In genomic region chr10:131909929-131910328, GRCh38 we compare ENCODE assay signal across 22 cellular contexts. TPM values are rescaled to one million over a fixed set of nuclear protein-coding genes. Genes with fewer than 3 reads are reported as not detected.
DNase-seq lines count a peak whose midpoint lies in the region; ATAC-seq, FAIRE-seq and TF ChIP-seq lines count a peak whose summit lies in the region.
"Had no signal": no experiment of that assay in that cellular context is flagged by ENCODE, and none has a peak within 500 bp of the region (broad histone marks: within the 10 kb centered on the region; RNA-seq: fewer than 3 reads in every experiment).

No MANE protein-coding gene starts in this region.

- peaks cover 11% of the 10 kb centered on the region for H3K36me3 Mint-ChIP-seq in activated naive CD8-positive, alpha-beta T cell
- peaks cover 52% of the 10 kb centered on the region for H3K36me3 Mint-ChIP-seq in activated naive CD8-positive, alpha-beta T cell treated with anti-CD3 and anti-CD28 coated beads, Interleukin-2, amount 50 U/mL, for 24 hours (ENCODE audit: low read depth)
- H3K36me3 Mint-ChIP-seq in chondrocyte (ENCODE audit: low read depth), result peaks cover 2% of the 10 kb centered on the region
- H3K36me3 Mint-ChIP-seq in naive thymus-derived CD8-positive, alpha-beta T cell, result peaks cover 4 to 32% (median 8%) of the 10 kb centered on the region in 3 donors

- H3K4me3 Mint-ChIP-seq in activated naive CD8-positive, alpha-beta T cell, result no peak overlapping the region
- H3K4me3 Mint-ChIP-seq in activated naive CD8-positive, alpha-beta T cell treated with anti-CD3 and anti-CD28 coated beads, Interleukin-2, amount 50 U/mL, for 24 hours, result no peak overlapping the region
- H3K4me3 Mint-ChIP-seq in chondrocyte (ENCODE audit: unreplicated experiment), result no peak overlapping the region
- peak overlapping the region in 1 of 10 donors; percentile 27 for H3K4me3 Mint-ChIP-seq in naive thymus-derived CD8-positive, alpha-beta T cell

- TF ChIP-seq CTCF in chondrocyte (IDR thresholded peaks at IDR 0.05), result no peak
- TF ChIP-seq CTCF in D721Med (IDR thresholded peaks at IDR 0.05; ENCODE audit: insufficient read depth, missing control alignments), result no peak

- H3K27me3 Mint-ChIP-seq in activated naive CD8-positive, alpha-beta T cell, result no peaks in the 10 kb centered on the region
- no peaks in the 10 kb centered on the region for H3K27me3 Mint-ChIP-seq in activated naive CD8-positive, alpha-beta T cell treated with anti-CD3 and anti-CD28 coated beads, Interleukin-2, amount 50 U/mL, for 24 hours
- no peaks in the 10 kb centered on the region for H3K27me3 Mint-ChIP-seq in chondrocyte (ENCODE audit: low read depth)
- H3K27me3 Mint-ChIP-seq in naive thymus-derived CD8-positive, alpha-beta T cell, result no peaks in the 10 kb centered on the region

- FAIRE-seq in D721Med (lab: Jason Lieb, UNC), result no peak
- FAIRE-seq: A204.1, GM19239, H1 had no signal

- H3K9me3 Mint-ChIP-seq in activated naive CD8-positive, alpha-beta T cell (ENCODE audit: low read depth), result no peaks in the 10 kb centered on the region
- no peaks in the 10 kb centered on the region for H3K9me3 Mint-ChIP-seq in activated naive CD8-positive, alpha-beta T cell treated with anti-CD3 and anti-CD28 coated beads, Interleukin-2, amount 50 U/mL, for 24 hours
- no peaks in the 10 kb centered on the region for H3K9me3 Mint-ChIP-seq in chondrocyte (ENCODE audit: low read depth)
- H3K9me3 Mint-ChIP-seq in naive thymus-derived CD8-positive, alpha-beta T cell, result no peaks in the 10 kb centered on the region

- no peak for DNase-seq in activated naive CD8-positive, alpha-beta T cell treated with anti-CD3 and anti-CD28 coated beads, Interleukin-2, amount 50 U/mL, for 24 hours
- DNase-seq in chondrocyte (ENCODE audit: low spot score) (peak; percentile 24), D721Med (ENCODE audit: insufficient read length, low spot score) (no peak), cerebellar nuclear complex (lab: John Stamatoyannopoulos, UW) (no peak)
- no peak for DNase-seq in naive thymus-derived CD8-positive, alpha-beta T cell
- DNase-seq: HCEC 1CT, IMR-90, KG1, MG63, NCI-H1105 treated with DMSO at 0.1 percent for 48 hours, NCI-H146, NCI-H1930, NCI-H2107, NCI-H524 treated with DMSO at 0.1 percent for 48 hours, NCI-H774 had no signal

- no peak for ATAC-seq in activated naive CD8-positive, alpha-beta T cell treated with anti-CD3 and anti-CD28 coated beads, Interleukin-2, amount 50 U/mL, for 24 hours
- no peak for ATAC-seq in naive thymus-derived CD8-positive, alpha-beta T cell
- no peak for ATAC-seq in HG03196 (IDR thresholded peaks at IDR 0.05; ENCODE audit: unreplicated experiment)
- ATAC-seq: PC-3, Right ventricle myocardium inferior had no signal

- H3K27ac Mint-ChIP-seq in activated naive CD8-positive, alpha-beta T cell, result peak overlapping the region; percentile 41
- no peak overlapping the region for H3K27ac Mint-ChIP-seq in activated naive CD8-positive, alpha-beta T cell treated with anti-CD3 and anti-CD28 coated beads, Interleukin-2, amount 50 U/mL, for 24 hours
- no peak overlapping the region for H3K27ac Mint-ChIP-seq in chondrocyte (ENCODE audit: unreplicated experiment)
- peak overlapping the region in 8 of 10 donors; percentile 43 to 97 (median 82) for H3K27ac Mint-ChIP-seq in naive thymus-derived CD8-positive, alpha-beta T cell

- POLR2A ChIA-PET in naive thymus-derived CD8-positive, alpha-beta T cell (lab: Charles Lee), result interaction anchor here (1.2 to 1.4 kb wide), 2 partner anchors 63 to 71 kb away, joined by 3 read pairs; partner anchors contain the start of gene BNIP3

- H3K4me1 Mint-ChIP-seq in activated naive CD8-positive, alpha-beta T cell (ENCODE audit: low read depth), result peaks cover 83% of the 10 kb centered on the region
- peaks cover 76% of the 10 kb centered on the region for H3K4me1 Mint-ChIP-seq in activated naive CD8-positive, alpha-beta T cell treated with anti-CD3 and anti-CD28 coated beads, Interleukin-2, amount 50 U/mL, for 24 hours
- H3K4me1 Mint-ChIP-seq in chondrocyte (ENCODE audit: low read depth), result peaks cover 35% of the 10 kb centered on the region
- peaks cover 42 to 90% (median 88%) of the 10 kb centered on the region in 4 donors for H3K4me1 Mint-ChIP-seq in naive thymus-derived CD8-positive, alpha-beta T cell

RNA-seq across cellular contexts. Expression of gene PPP2R2D, which starts 9.1 kb away (rescaled TPM):
- 24.3 to 27.5 TPM (median 25.1 TPM) in 3 replicates for total RNA-seq in chondrocyte
- 10 to 100 TPM; 48.1 to 49.6 TPM for total RNA-seq in naive thymus-derived CD8-positive, alpha-beta T cell
- 10 to 100 TPM; 22.7 to 38.3 (median 26.9) TPM for polyA plus RNA-seq in naive thymus-derived CD8-positive, alpha-beta T cell

Comparison
In these comparisons a context has a peak if more than half of its experiments do, and no peak if none do; other contexts are left out.
1. H3K27ac Mint-ChIP-seq: peak in activated naive CD8-positive, alpha-beta T cell (single experiment) and naive thymus-derived CD8-positive, alpha-beta T cell (8 of 10); none in activated naive CD8-positive, alpha-beta T cell treated with anti-CD3 and anti-CD28 coated beads, Interleukin-2, amount 50 U/mL, for 24 hours (single experiment) and chondrocyte (single experiment).